8 cellular contexts compared by ENCODE assay signal in the genomic region with DNA sequence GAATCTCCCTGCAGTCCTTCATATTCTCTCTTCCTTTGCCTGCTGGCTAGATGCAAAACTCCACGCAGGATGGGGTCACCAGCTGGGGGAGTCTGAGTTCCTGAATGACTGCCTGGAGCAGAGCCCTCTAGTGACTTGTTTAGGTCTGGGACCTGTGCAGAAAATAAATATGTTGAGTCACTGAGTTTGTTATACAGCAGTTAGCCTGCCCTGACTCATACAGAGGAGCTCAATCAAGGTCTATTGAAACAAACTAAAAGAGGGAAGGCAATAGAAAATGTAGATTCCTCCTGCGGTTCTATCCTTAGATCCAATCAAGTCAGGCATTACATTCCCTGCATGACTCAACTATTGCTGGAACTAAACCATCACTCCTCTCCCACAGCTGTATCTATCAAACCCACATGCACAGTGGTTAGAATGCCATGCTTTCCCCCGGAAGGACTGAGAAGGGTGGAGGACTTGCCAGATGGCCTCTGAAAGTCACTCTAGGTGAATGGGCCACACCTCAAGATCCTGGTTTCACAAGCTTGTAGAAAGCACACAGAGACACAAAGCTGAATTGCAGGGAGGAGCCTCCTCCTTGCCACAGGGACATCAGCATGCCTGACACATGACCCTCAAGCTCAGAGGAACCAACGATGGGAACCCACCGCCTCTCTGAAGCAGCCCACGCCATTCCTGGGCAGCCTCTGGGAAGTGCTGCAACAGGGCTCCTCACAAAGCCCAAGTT.
DNase-seq lines count a peak whose midpoint lies in the region; ATAC-seq, FAIRE-seq and TF ChIP-seq lines count a peak whose summit lies in the region.

No MANE protein-coding gene starts in this region.

- POLR2A ChIA-PET in A673 (lab: Charles Lee; ENCODE audit: low non-redundant PET) = no interaction called here

- H3K36me3 ChIP-seq in A673 (ENCODE audit: insufficient read depth, low read length, poor library complexity, severe bottlenecking) (peaks cover 4% of the 10 kb centered on the region), RWPE2 (ENCODE audit: low read depth) (peaks cover 35% of the 10 kb centered on the region)

- BruUV-seq in A673 (replicated peaks; lab: Mats Ljungman, UMichigan) = no TSS peak

- intact Hi-C loops in A673 (cut with micrococcal nuclease; ENCODE audit: unreplicated experiment) = no loop called here

- H3K9me3 ChIP-seq in A673 (ENCODE audit: low read depth, low read length, poor library complexity, severe bottlenecking) (no peaks in the 10 kb centered on the region), RWPE2 (ENCODE audit: severe bottlenecking) (no peaks in the 10 kb centered on the region)

- H3K4me1 ChIP-seq in A673 (ENCODE audit: insufficient read depth, low read length, poor library complexity, severe bottlenecking) = no peaks in the 10 kb centered on the region
- H3K4me1 ChIP-seq in RWPE2 (ENCODE audit: insufficient read depth, poor library complexity, severe bottlenecking) = peaks cover 42% of the 10 kb centered on the region

- DNase-seq in A673 (ENCODE audit: low spot score) (peak; percentile 63), GM12892 (ENCODE audit: insufficient read length) (no peak), RWPE2 (ENCODE audit: low spot score) (no peak), fibroblast of peridontal ligament (ENCODE audit: extremely low read depth) (peak; percentile 98), Ammon's horn (ENCODE audit: low spot score) (no peak)
- DNase-seq in central memory CD4-positive, alpha-beta T cell = no peak

- no peak overlapping the region for H3K27ac ChIP-seq in A673 (ENCODE audit: low read depth, low read length, poor library complexity, severe bottlenecking)
- peak overlapping the region; percentile 78 for H3K27ac ChIP-seq in RWPE2 (ENCODE audit: poor library complexity, severe bottlenecking)

- CTCF ChIA-PET in A673 (lab: Charles Lee) = interaction anchor here (1.4 kb wide), 1 partner anchor 69 kb away, joined by 3 read pairs; no protein-coding TSS in a partner anchor

- H3K4me3 ChIP-seq in A673 (ENCODE audit: low read depth, low read length, poor library complexity, severe bottlenecking) (no peak overlapping the region), RWPE2 (ENCODE audit: severe bottlenecking) (no peak overlapping the region)

- no peak for TF ChIP-seq POLR2A in GM12892 (IDR thresholded peaks at IDR 0.05; ENCODE audit: low read depth, low read length)

- H3K27me3 ChIP-seq in A673 (replicated peaks; ENCODE audit: insufficient read depth, low read depth, low read length, poor library complexity) (no peaks in the 10 kb centered on the region), RWPE2 (ENCODE audit: insufficient read depth, poor library complexity, severe bottlenecking) (no peaks in the 10 kb centered on the region)

- ATAC-seq in RWPE2 (ENCODE audit: low read depth) (peak; percentile 80), HG02938 (IDR thresholded peaks at IDR 0.05; ENCODE audit: unreplicated experiment) (no peak), HG02870 (IDR thresholded peaks at IDR 0.05; ENCODE audit: unreplicated experiment) (no peak)

- FAIRE-seq in GM12892 (lab: Jason Lieb, UNC) = peak; percentile 62

- TF ChIP-seq CTCF in A673 (conservative IDR thresholded peaks at IDR 0.05; ENCODE audit: low read depth, low read length) (peak; percentile 41), RWPE2 (IDR thresholded peaks at IDR 0.05; ENCODE audit: poor library complexity, severe bottlenecking) (peak; percentile 64)

Comparison
In these comparisons a context has a peak if more than half of its experiments do, and no peak if none do; other contexts are left out.
1. DNase-seq: peak in A673 (single experiment) and fibroblast of peridontal ligament (single experiment); none in GM12892 (single experiment), RWPE2 (single experiment), central memory CD4-positive, alpha-beta T cell (single experiment) and Ammon's horn (single experiment).